8 cellular contexts compared by ENCODE assay signal in genomic region chr3:72446406-72447058, GRCh38. TPM values are rescaled to one million over a fixed set of nuclear protein-coding genes. Genes with fewer than 3 reads are reported as not detected.
A peak's percentile ranks its signal among the peaks of the same experiment; 100 is the strongest.
DNase-seq lines count a peak whose midpoint lies in the region; ATAC-seq and TF ChIP-seq lines count a peak whose summit lies in the region.

TSS of gene RYBP (minus strand) at chr3:72446621.

- DNase-seq in SIG-M5 treated with dmso at 0.1 percent for 504 hours (lab: John Stamatoyannopoulos, UW; ENCODE audit: unreplicated experiment) (peak; percentile 21), SIG-M5 (lab: John Stamatoyannopoulos, UW) (no peak), amniotic epithelial cell (ENCODE audit: low read depth) (peak; percentile 43), iPS DF 6.9 (ENCODE audit: low read depth, low spot score) (no peak), sciatic nerve (ENCODE audit: low spot score) (peak; percentile 80), COLO829 (ENCODE audit: low spot score) (no peak)

- H3K9ac ChIP-seq in OCI-LY3 (ENCODE audit: low read length): peak within 1 kb of the TSS; percentile 77

- no peaks in the 10 kb centered on the region for H3K9me3 ChIP-seq in OCI-LY3 (ENCODE audit: insufficient read depth, low read length)
- H3K9me3 ChIP-seq in iPS DF 6.9 (ENCODE audit: control insufficient read depth, insufficient read depth, low read length): no peaks in the 10 kb centered on the region

- H3K36me3 ChIP-seq in OCI-LY3 (replicated peaks; ENCODE audit: low read depth, low read length): peaks cover 23% of the 10 kb centered on the region
- no peaks in the 10 kb centered on the region for H3K36me3 ChIP-seq in iPS DF 6.9 (ENCODE audit: control insufficient read depth, insufficient read depth, low read length)

- peak; percentile 28; the same call in 1 of the 2 replicates for TF ChIP-seq CTCF in OCI-LY3 (IDR thresholded peaks at IDR 0.05; ENCODE audit: low read depth, low read length)

- no CpG with 5 or more reads among the region's 45 CpGs for WGBS in iPS DF 6.9 (ENCODE audit: insufficient coverage, insufficient read length)

- H4K20me1 ChIP-seq in OCI-LY3 (ENCODE audit: insufficient read depth, low read length): peaks cover 51% of the 10 kb centered on the region

- H3K79me2 ChIP-seq in OCI-LY3 (ENCODE audit: low read length): peaks cover 52% of the 10 kb centered on the region

- peaks cover 16% of the 10 kb centered on the region for H3K27me3 ChIP-seq in OCI-LY3 (ENCODE audit: low read depth, low read length)
- H3K27me3 ChIP-seq in iPS DF 6.9 (ENCODE audit: control insufficient read depth, insufficient read depth, low read length): peaks cover 2% of the 10 kb centered on the region; the same call in 1 of the 2 replicates

- ATAC-seq in HG02870 (IDR thresholded peaks at IDR 0.05; ENCODE audit: unreplicated experiment) (peak; percentile 23), sciatic nerve (peak; percentile 67)

- H3K4me3 ChIP-seq in OCI-LY3 (ENCODE audit: low read length): peak within 1 kb of the TSS; percentile 86
- peak within 1 kb of the TSS; percentile 60 for H3K4me3 ChIP-seq in iPS DF 6.9 (ENCODE audit: low read length)

- H3K4me1 ChIP-seq in OCI-LY3 (ENCODE audit: low read length): peaks cover 24% of the 10 kb centered on the region
- H3K4me1 ChIP-seq in iPS DF 6.9 (ENCODE audit: control insufficient read depth, insufficient read depth, low read length): peaks cover 2% of the 10 kb centered on the region; the same call in 1 of the 2 replicates

- peak within 1 kb of the TSS; percentile 48 for H2AFZ ChIP-seq in OCI-LY3 (ENCODE audit: low read depth, low read length)

- no peak within 1 kb of the TSS for H3K27ac ChIP-seq in OCI-LY3 (ENCODE audit: low read length)
- H3K27ac ChIP-seq in iPS DF 6.9 (ENCODE audit: low read length): no peak within 1 kb of the TSS

- H3K4me2 ChIP-seq in OCI-LY3 (ENCODE audit: low read length): peak within 1 kb of the TSS; percentile 94

- intact Hi-C loops in sciatic nerve (cut with DNase I): no loop called here

RNA-seq across cellular contexts. Expression of gene RYBP, which starts in this region (rescaled TPM):
- 21.5 TPM for total RNA-seq in sciatic nerve

Comparison
In these comparisons a context has a peak if more than half of its experiments do, and no peak if none do; other contexts are left out.
1. DNase-seq: peak in SIG-M5 treated with dmso at 0.1 percent for 504 hours (single experiment), amniotic epithelial cell (single experiment) and sciatic nerve (single experiment); none in SIG-M5 (single experiment), iPS DF 6.9 (single experiment) and COLO829 (single experiment).